23 cellular contexts compared by ENCODE assay signal in the genomic region with DNA sequence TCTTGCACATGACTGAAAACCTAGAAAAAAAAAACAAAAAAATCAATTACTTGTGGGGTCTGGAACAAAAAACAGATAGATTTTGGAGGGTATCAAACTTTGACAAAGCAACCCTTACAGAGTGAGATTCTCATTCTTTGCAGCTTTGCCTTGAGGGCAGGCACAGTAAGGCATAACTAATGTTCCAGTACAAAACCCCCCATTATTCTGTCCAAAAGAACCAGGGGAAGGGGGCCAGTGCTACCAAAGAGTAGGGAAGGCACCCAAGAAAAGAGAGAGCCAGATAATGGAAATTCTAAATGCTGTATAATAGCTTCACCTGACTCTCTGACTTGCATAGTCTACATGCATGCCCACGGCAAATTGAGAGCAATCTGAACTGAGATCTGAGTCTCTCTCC. TPM values are rescaled to one million over a fixed set of nuclear protein-coding genes. Genes with fewer than 3 reads are reported as not detected.
DNase-seq lines count a peak whose midpoint lies in the region; ATAC-seq, FAIRE-seq and TF ChIP-seq lines count a peak whose summit lies in the region.
"Had no signal": no experiment of that assay in that cellular context is flagged by ENCODE, and none has a peak within 500 bp of the region (broad histone marks: within the 10 kb centered on the region; RNA-seq: fewer than 3 reads in every experiment).

No MANE protein-coding gene starts in this region.

- peaks cover 20 to 34% of the 10 kb centered on the region in 2 donors for H3K36me3 Mint-ChIP-seq in CD14-positive monocyte
- H3K36me3 Mint-ChIP-seq in activated B cell treated with CpG ODN at 0.5 μM for 24 hours (ENCODE audit: low read depth), result peaks cover 30% of the 10 kb centered on the region
- H3K36me3 Mint-ChIP-seq in mesothelial cell of epicardium, result peaks cover 25% of the 10 kb centered on the region

- H3K9me3 ChIP-seq in upper lobe of right lung (no peaks in the 10 kb centered on the region), Peyer's patch (peaks cover 0 to 6% (median 0%) of the 10 kb centered on the region in 4 donors)

- intact Hi-C loops in CD14-positive monocyte (cut with micrococcal nuclease) (no loop called here), activated B cell treated with CpG ODN at 0.5 μM for 24 hours (cut with micrococcal nuclease) (loop anchor here (1.0 to 2.0 kb wide), 3 partner anchors 13 to 42 kb away; partner anchors contain the start of genes CERT1 and POLK), upper lobe of right lung (cut with DNase I) (no loop called here)

- H3K36me3 ChIP-seq in upper lobe of right lung, result no peaks in the 10 kb centered on the region
- no peaks in the 10 kb centered on the region for H3K36me3 ChIP-seq in Peyer's patch

- H3K4me3 ChIP-seq in upper lobe of right lung, result no peak overlapping the region
- H3K4me3 ChIP-seq in Peyer's patch, result no peak overlapping the region
- H3K4me3 ChIP-seq: left lung, transverse colon had no signal

- no peak for DNase-seq in CD14-positive monocyte (ENCODE audit: low spot score)
- DNase-seq in GM12892 (ENCODE audit: insufficient read length), result no peak
- DNase-seq in activated B cell treated with CpG ODN at 0.5 μM for 24 hours, result no peak
- no peak for DNase-seq in mesothelial cell of epicardium (ENCODE audit: low spot score in 2 of 2, unreplicated experiment in 2 of 2)
- no peak for DNase-seq in upper lobe of right lung
- DNase-seq in Peyer's patch, result no peak
- DNase-seq: activated CD4-positive, alpha-beta T cell treated with anti-CD3 and anti-CD28 coated beads, Interleukin-2, amount 10 ng/mL, durations not matched to agents 7 days and 5 days; activated effector memory CD4-positive, alpha-beta T cell treated with Interleukin-2 at 50 U/mL for 16 hours; EL; H9; left lung; mesendoderm; NCI-H1092 treated with DMSO at 0.1 percent for 48 hours; NCI-H187 treated with DMSO at 0.1 percent for 48 hours; NCI-H524 treated with DMSO at 0.1 percent for 48 hours; NK-92 treated with Interleukin-12 subunit alpha and Interleukin-12 subunit beta, amount 100 ng/mL, for 24 hours; SHP77 treated with DMSO at 0.1 percent for 48 hours; SW 1271; transverse colon had no signal

- H3K4me1 Mint-ChIP-seq in CD14-positive monocyte (peaks cover 47% of the 10 kb centered on the region), activated B cell treated with CpG ODN at 0.5 μM for 24 hours (peaks cover 39% of the 10 kb centered on the region), mesothelial cell of epicardium (peaks cover 5% of the 10 kb centered on the region)

- peaks cover 13 to 23% (median 17%) of the 10 kb centered on the region in 7 donors for H3K9me3 Mint-ChIP-seq in CD14-positive monocyte
- peaks cover 14% of the 10 kb centered on the region for H3K9me3 Mint-ChIP-seq in activated B cell treated with CpG ODN at 0.5 μM for 24 hours
- peaks cover 25% of the 10 kb centered on the region for H3K9me3 Mint-ChIP-seq in mesothelial cell of epicardium

- no peak overlapping the region for H3K27ac ChIP-seq in upper lobe of right lung
- no peak overlapping the region for H3K27ac ChIP-seq in Peyer's patch
- H3K27ac ChIP-seq: C4-2B, transverse colon had no signal

- TF ChIP-seq CTCF in CD14-positive monocyte (IDR thresholded peaks at IDR 0.05) (no peak), activated B cell treated with CpG ODN at 0.5 μM for 24 hours (IDR thresholded peaks at IDR 0.05) (no peak), mesothelial cell of epicardium (IDR thresholded peaks at IDR 0.05; ENCODE audit: unreplicated experiment) (no peak), upper lobe of right lung (IDR thresholded peaks at IDR 0.05) (no peak), Peyer's patch (IDR thresholded peaks at IDR 0.05) (no peak)

- CTCF ChIA-PET in activated B cell treated with CpG ODN at 0.5 μM for 24 hours (lab: Charles Lee), result interaction anchor here (0.7 kb wide), 1 partner anchor 12 kb away, joined by 3 read pairs; no protein-coding TSS in a partner anchor

- H3K27ac Mint-ChIP-seq in CD14-positive monocyte, result peak overlapping the region; percentile 75 to 95 (median 92)
- peak overlapping the region; percentile 76 for H3K27ac Mint-ChIP-seq in activated B cell treated with CpG ODN at 0.5 μM for 24 hours
- peak overlapping the region; percentile 33 for H3K27ac Mint-ChIP-seq in mesothelial cell of epicardium

- H3K4me1 ChIP-seq in upper lobe of right lung, result peaks cover 6% of the 10 kb centered on the region
- H3K4me1 ChIP-seq in Peyer's patch, result no peaks in the 10 kb centered on the region

- POLR2A ChIA-PET in activated B cell treated with CpG ODN at 0.5 μM for 24 hours (lab: Charles Lee), result interaction anchor here (1.0 to 2.9 kb wide), 3 partner anchors 9 to 758 kb away, joined by 3 to 14 read pairs (median 3); partner anchors contain the start of genes CERT1 and POLK

- TF ChIP-seq POLR2A in GM12892 (IDR thresholded peaks at IDR 0.05; ENCODE audit: low read depth, low read length), result no peak
- no peak for TF ChIP-seq POLR2A in Peyer's patch (IDR thresholded peaks at IDR 0.05)

- ATAC-seq in activated B cell treated with CpG ODN at 0.5 μM for 24 hours (ENCODE audit: low read depth), result no peak
- no peak for ATAC-seq in HG03108 (IDR thresholded peaks at IDR 0.05; ENCODE audit: unreplicated experiment)
- ATAC-seq in upper lobe of right lung, result no peak
- ATAC-seq: left lung had no signal

- H3K4me3 Mint-ChIP-seq in CD14-positive monocyte, result no peak overlapping the region
- H3K4me3 Mint-ChIP-seq in activated B cell treated with CpG ODN at 0.5 μM for 24 hours, result no peak overlapping the region
- H3K4me3 Mint-ChIP-seq in mesothelial cell of epicardium, result no peak overlapping the region
- H3K4me3 Mint-ChIP-seq: activated CD4-positive, alpha-beta T cell treated with anti-CD3 and anti-CD28 coated beads, Interleukin-2, amount 10 ng/mL, durations not matched to agents 7 days and 5 days; brain; H9 had no signal

- no peaks in the 10 kb centered on the region for H3K27me3 ChIP-seq in upper lobe of right lung
- no peaks in the 10 kb centered on the region for H3K27me3 ChIP-seq in Peyer's patch
- H3K27me3 ChIP-seq: left lung, transverse colon had no signal

- H3K27me3 Mint-ChIP-seq in CD14-positive monocyte (ENCODE audit: low read depth in 3 of 3) (no peaks in the 10 kb centered on the region), activated B cell treated with CpG ODN at 0.5 μM for 24 hours (no peaks in the 10 kb centered on the region), mesothelial cell of epicardium (ENCODE audit: low read depth) (no peaks in the 10 kb centered on the region)
- H3K27me3 Mint-ChIP-seq: activated CD4-positive, alpha-beta T cell treated with anti-CD3 and anti-CD28 coated beads, Interleukin-2, amount 10 ng/mL, durations not matched to agents 7 days and 5 days had no signal

- FAIRE-seq in GM12892 (lab: Jason Lieb, UNC), result peak; percentile 62
- FAIRE-seq: islet of Langerhans had no signal

RNA-seq across cellular contexts. Expression of gene POLK, which starts 12.9 kb away (rescaled TPM):
- polyA plus RNA-seq in CD14-positive monocyte, result 10 to 100 TPM; 22.3 to 27.2 TPM
- polyA plus RNA-seq in GM12892 (2012; ENCODE audit: missing spikeins), result 25.7 TPM
- total RNA-seq in activated B cell treated with CpG ODN at 0.5 μM for 24 hours (29.0 and 34.0 TPM in 2 replicates), mesothelial cell of epicardium (25.9 to 29.7 TPM (median 29.2 TPM) in 3 replicates), upper lobe of right lung (38.2 TPM), Peyer's patch (10 to 100 TPM; 24.5 to 58.6 (median 28.3) TPM)

RNA-seq across cellular contexts. Expression of gene CERT1, which starts 13.2 kb away (rescaled TPM):
- 10 to 100 TPM; 45.9 to 50.5 TPM for polyA plus RNA-seq in CD14-positive monocyte
- polyA plus RNA-seq in GM12892 (2012; ENCODE audit: missing spikeins), result 23.9 TPM
- total RNA-seq in activated B cell treated with CpG ODN at 0.5 μM for 24 hours (39.1 and 49.5 TPM in 2 replicates), mesothelial cell of epicardium (35.6 to 42.7 TPM (median 38.3 TPM) in 3 replicates), upper lobe of right lung (60.7 TPM), Peyer's patch (10 to 100 TPM; 32.2 to 52.0 (median 39.6) TPM)

Comparison
In these comparisons a context has a peak if more than half of its experiments do, and no peak if none do; other contexts are left out.
1. H3K27ac Mint-ChIP-seq: peak in every context shown above with its lines; median percentile 92 in CD14-positive monocyte; 76 in activated B cell treated with CpG ODN at 0.5 μM for 24 hours; 33 in mesothelial cell of epicardium.